25 cellular contexts compared by ENCODE assay signal in genomic region chr11:69870772-69871171, GRCh38. TPM values are rescaled to one million over a fixed set of nuclear protein-coding genes. Genes with fewer than 3 reads are reported as not detected.
DNase-seq lines count a peak whose midpoint lies in the region; ATAC-seq, FAIRE-seq and TF ChIP-seq lines count a peak whose summit lies in the region.
"Had no signal": no experiment of that assay in that cellular context is flagged by ENCODE, and none has a peak within 500 bp of the region (broad histone marks: within the 10 kb centered on the region; RNA-seq: fewer than 3 reads in every experiment).

No MANE protein-coding gene starts in this region.

- H4K8ac ChIP-seq in mesenchymal stem cell (ENCODE audit: low read length) = no peak overlapping the region

- WGBS in mesenchymal stem cell = 90% methylated on average over 2 of the region's 3 CpGs
- whole genome bisulfite sequencing in testis, 2 donors = 63 to 68% methylated on average over 3 of the region's 3 CpGs

- no peaks in the 10 kb centered on the region for H3K4me1 Mint-ChIP-seq in activated CD8-positive, alpha-beta T cell treated with anti-CD3 and anti-CD28 coated beads, Interleukin-2, amount 10 ng/mL, durations not matched to agents 7 days and 5 days (ENCODE audit: low read depth)
- H3K4me1 Mint-ChIP-seq: CD8-positive, alpha-beta memory T cell; IgD-negative memory B cell had no signal

- H3K4me3 ChIP-seq in adipocyte (ENCODE audit: low read length) (no peak overlapping the region), fibroblast of pulmonary artery (replicated peaks; ENCODE audit: low read depth, low read length) (no peak overlapping the region), mesenchymal stem cell (ENCODE audit: insufficient read depth in 1 of 2, low read depth in 1 of 2, low read length in 2 of 2) (no peak overlapping the region), testis (no peak overlapping the region)

- H3K27me3 Mint-ChIP-seq in activated CD8-positive, alpha-beta T cell treated with anti-CD3 and anti-CD28 coated beads, Interleukin-2, amount 10 ng/mL, durations not matched to agents 7 days and 5 days (ENCODE audit: low read depth) = peaks cover 3% of the 10 kb centered on the region

- no peak overlapping the region for H2AK5ac ChIP-seq in mesenchymal stem cell (ENCODE audit: low read length, severe bottlenecking)

- H3K9ac ChIP-seq in adipocyte (ENCODE audit: low read length) (no peak overlapping the region), mesenchymal stem cell (ENCODE audit: low read length) (no peak overlapping the region)

- H3K4me2 ChIP-seq in mesenchymal stem cell (ENCODE audit: low read length, poor library complexity, severe bottlenecking) = no peak overlapping the region

- ATAC-seq in activated CD8-positive, alpha-beta T cell treated with anti-CD3 and anti-CD28 coated beads, Interleukin-2, amount 10 ng/mL, durations not matched to agents 7 days and 5 days = no peak

- no peak overlapping the region for H3K14ac ChIP-seq in mesenchymal stem cell (ENCODE audit: low read length in 2 of 2)

- H2BK120ac ChIP-seq in mesenchymal stem cell (ENCODE audit: low read depth, low read length) = no peak overlapping the region

- TF ChIP-seq CTCF in fibroblast of pulmonary artery (IDR thresholded peaks at IDR 0.05; ENCODE audit: low read length, missing control alignments) (no peak), testis (IDR thresholded peaks at IDR 0.05) (no peak)

- no peaks in the 10 kb centered on the region for H3K9me3 Mint-ChIP-seq in activated CD8-positive, alpha-beta T cell treated with anti-CD3 and anti-CD28 coated beads, Interleukin-2, amount 10 ng/mL, durations not matched to agents 7 days and 5 days (ENCODE audit: insufficient read depth)
- H3K9me3 Mint-ChIP-seq: CD8-positive, alpha-beta memory T cell had no signal

- H2AFZ ChIP-seq in mesenchymal stem cell (ENCODE audit: low read depth, low read length) = no peak overlapping the region

- no peak for FAIRE-seq in H54 (lab: Jason Lieb, UNC)
- FAIRE-seq: D721Med had no signal

- peak; percentile 30 for DNase-seq in MV-4-11 (lab: John Stamatoyannopoulos, UW)
- peak; percentile 24 for DNase-seq in adipocyte (ENCODE audit: low read depth)
- peak; percentile 40 for DNase-seq in fibroblast of pulmonary artery (ENCODE audit: low read depth)
- DNase-seq in mesenchymal stem cell = peak; percentile 70
- no peak for DNase-seq in H54 (ENCODE audit: insufficient read length, low spot score)
- DNase-seq in testis = no peak
- DNase-seq in activated CD4-positive, CD25-positive, alpha-beta regulatory T cell treated with anti-CD3 and anti-CD28 coated beads, Interleukin-2, amount 50 U/mL, for 72 hours = no peak
- no peak for DNase-seq in activated CD8-positive, alpha-beta T cell treated with anti-CD3 and anti-CD28 coated beads, Interleukin-2, amount 10 ng/mL, durations not matched to agents 7 days and 5 days
- DNase-seq: C1 segment of cervical spinal cord; CD8-positive, alpha-beta memory T cell; H9; Karpas-422; NCI-H1105 treated with DMSO at 0.1 percent for 48 hours; NCI-H1694; NCI-H2081 treated with DMSO at 0.1 percent for 48 hours; NCI-H446 treated with DMSO at 0.1 percent for 48 hours; NCI-H69; NK-92 treated with Interleukin-12 subunit alpha and Interleukin-12 subunit beta, amount 100 ng/mL, for 24 hours; RPMI8226; SHP77 treated with DMSO at 0.1 percent for 48 hours had no signal

- no peak overlapping the region for H4K91ac ChIP-seq in mesenchymal stem cell (ENCODE audit: low read length)

- H3K27ac ChIP-seq in mesenchymal stem cell (ENCODE audit: low read length, poor library complexity, severe bottlenecking) (no peak overlapping the region), testis (no peak overlapping the region)
- H3K27ac ChIP-seq: HL-60 had no signal

- no peaks in the 10 kb centered on the region for H3K36me3 ChIP-seq in adipocyte (ENCODE audit: control insufficient read depth, insufficient read depth, low read length, severe bottlenecking)
- no peaks in the 10 kb centered on the region for H3K36me3 ChIP-seq in mesenchymal stem cell (ENCODE audit: control insufficient read depth in 1 of 2, insufficient read depth in 2 of 2, low read depth in 1 of 2, low read length in 2 of 2)
- H3K36me3 ChIP-seq in testis (ENCODE audit: low read depth, missing control alignments) = no peaks in the 10 kb centered on the region

- no peaks in the 10 kb centered on the region for H3K4me1 ChIP-seq in adipocyte (ENCODE audit: control insufficient read depth, insufficient read depth, low read length)
- peaks cover 5% of the 10 kb centered on the region for H3K4me1 ChIP-seq in mesenchymal stem cell (ENCODE audit: control insufficient read depth, insufficient read depth, low read depth, low read length)
- no peaks in the 10 kb centered on the region for H3K4me1 ChIP-seq in testis

- no peak overlapping the region for H2BK12ac ChIP-seq in mesenchymal stem cell (ENCODE audit: low read length in 2 of 2)

- no peak overlapping the region for H3K18ac ChIP-seq in mesenchymal stem cell (ENCODE audit: low read depth in 1 of 2, low read length in 2 of 2)

- CTCF ChIA-PET in activated CD8-positive, alpha-beta T cell treated with anti-CD3 and anti-CD28 coated beads, Interleukin-2, amount 10 ng/mL, durations not matched to agents 7 days and 5 days (lab: Charles Lee) = no interaction called here

- POLR2A ChIA-PET in activated CD8-positive, alpha-beta T cell treated with anti-CD3 and anti-CD28 coated beads, Interleukin-2, amount 10 ng/mL, durations not matched to agents 7 days and 5 days (lab: Charles Lee) = no interaction called here

- no peak overlapping the region for H2BK5ac ChIP-seq in mesenchymal stem cell (ENCODE audit: low read depth, low read length, poor library complexity, severe bottlenecking)

- H3K36me3 Mint-ChIP-seq in activated CD8-positive, alpha-beta T cell treated with anti-CD3 and anti-CD28 coated beads, Interleukin-2, amount 10 ng/mL, durations not matched to agents 7 days and 5 days (ENCODE audit: low read depth) = no peaks in the 10 kb centered on the region
- H3K36me3 Mint-ChIP-seq: CD8-positive, alpha-beta memory T cell had no signal

- no peaks in the 10 kb centered on the region for H3K9me3 ChIP-seq in adipocyte (ENCODE audit: control insufficient read depth, low read length)
- H3K9me3 ChIP-seq in mesenchymal stem cell (ENCODE audit: control insufficient read depth, low read length) = no peaks in the 10 kb centered on the region
- H3K9me3 ChIP-seq in testis = no peaks in the 10 kb centered on the region

- H3K27me3 ChIP-seq in adipocyte (replicated peaks; ENCODE audit: control insufficient read depth, insufficient read depth, low read length) (peaks cover 47% of the 10 kb centered on the region), mesenchymal stem cell (ENCODE audit: control insufficient read depth in 1 of 2, insufficient read depth in 1 of 2, low read length in 2 of 2) (peaks cover 52 to 65% of the 10 kb centered on the region in 2 experiments), testis (no peaks in the 10 kb centered on the region)

- H3K27ac Mint-ChIP-seq in activated CD8-positive, alpha-beta T cell treated with anti-CD3 and anti-CD28 coated beads, Interleukin-2, amount 10 ng/mL, durations not matched to agents 7 days and 5 days = no peak overlapping the region
- H3K27ac Mint-ChIP-seq: H9, IgD-negative memory B cell had no signal

- no peaks in the 10 kb centered on the region for H3K79me1 ChIP-seq in mesenchymal stem cell (replicated peaks; ENCODE audit: low read length, poor library complexity, severe bottlenecking)

- intact Hi-C loops in testis (cut with DNase I; ENCODE audit: low total_unique reads) = no loop called here

- H3K23ac ChIP-seq in mesenchymal stem cell (ENCODE audit: low read length in 2 of 2) = no peak overlapping the region

- TF ChIP-seq POLR2A in H54 (IDR thresholded peaks at IDR 0.05; ENCODE audit: low read depth, low read length) (no peak), testis (IDR thresholded peaks at IDR 0.05) (no peak)

- H3K4ac ChIP-seq in mesenchymal stem cell (ENCODE audit: low read depth in 1 of 2, low read length in 2 of 2) = no peak overlapping the region

- no peak overlapping the region for H2BK15ac ChIP-seq in mesenchymal stem cell (ENCODE audit: low read depth, poor library complexity, severe bottlenecking)

- no peak overlapping the region for H3K4me3 Mint-ChIP-seq in activated CD8-positive, alpha-beta T cell treated with anti-CD3 and anti-CD28 coated beads, Interleukin-2, amount 10 ng/mL, durations not matched to agents 7 days and 5 days
- H3K4me3 Mint-ChIP-seq: CD8-positive, alpha-beta memory T cell; H9; IgD-negative memory B cell had no signal

RNA-seq across cellular contexts. Expression of gene FGF3, which starts 51.6 kb away (rescaled TPM):
- polyA plus RNA-seq in mesenchymal stem cell (2013, experiment 1 of 2) = not detected
- not detected for polyA plus RNA-seq in mesenchymal stem cell (2013, experiment 2 of 2)
- under 1 TPM in 1 of 2 donors, not detected in 1; 0.50 TPM for total RNA-seq in testis
- polyA plus RNA-seq in testis (ENCODE audit: insufficient read depth, low read depth, low replicate concordance) = not detected
- total RNA-seq in activated CD8-positive, alpha-beta T cell treated with anti-CD3 and anti-CD28 coated beads, Interleukin-2, amount 10 ng/mL, durations not matched to agents 7 days and 5 days = not detected
- total RNA-seq: CD8-positive, alpha-beta memory T cell; H9; HT1080; MCF 10A had no signal
- polyA plus RNA-seq: CD8-positive, alpha-beta memory T cell; IgD-negative memory B cell had no signal

Comparison
In these comparisons a context has a peak if more than half of its experiments do, and no peak if none do; other contexts are left out.
1. DNase-seq: peak in MV-4-11 (single experiment), adipocyte (single experiment), fibroblast of pulmonary artery (single experiment) and mesenchymal stem cell (single experiment); none in H54 (single experiment), testis (single experiment), activated CD4-positive, CD25-positive, alpha-beta regulatory T cell treated with anti-CD3 and anti-CD28 coated beads, Interleukin-2, amount 50 U/mL, for 72 hours (single experiment) and activated CD8-positive, alpha-beta T cell treated with anti-CD3 and anti-CD28 coated beads, Interleukin-2, amount 10 ng/mL, durations not matched to agents 7 days and 5 days (single experiment).